8 cellular contexts compared by ENCODE assay signal in the genomic region with DNA sequence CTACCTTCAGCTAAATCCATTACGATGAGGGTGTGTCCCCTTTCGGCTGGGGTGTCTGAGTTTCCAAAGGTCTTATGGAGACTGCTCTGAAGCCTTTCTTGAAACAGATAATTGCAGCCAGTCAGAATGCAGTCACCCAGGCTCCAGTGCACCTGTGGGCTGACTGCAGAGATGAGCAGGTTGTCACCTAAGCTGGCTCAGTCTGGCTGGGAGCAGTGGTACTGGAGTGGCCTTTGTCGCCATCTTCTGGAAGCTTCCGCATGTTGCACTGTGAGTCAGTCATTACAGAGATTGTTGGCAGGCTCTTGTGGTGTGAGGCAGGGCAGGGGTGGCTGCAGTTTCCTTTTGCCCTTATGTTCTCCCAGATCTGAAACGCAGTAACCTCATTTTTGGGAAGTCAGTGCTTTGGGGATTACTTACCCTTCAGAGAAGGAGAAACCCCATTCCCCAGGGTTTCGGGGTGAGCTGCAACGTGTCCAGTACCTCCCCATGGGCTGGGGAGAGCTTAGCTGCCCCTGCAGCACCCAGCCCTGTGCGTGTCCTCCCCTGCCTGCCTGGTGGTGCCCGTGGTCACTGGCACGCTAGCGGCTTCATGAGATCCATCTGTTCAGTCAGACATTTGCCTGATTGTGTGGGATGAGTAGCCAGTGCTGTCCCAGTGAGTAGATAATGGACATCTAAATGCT. TPM values are rescaled to one million over a fixed set of nuclear protein-coding genes. Genes with fewer than 3 reads are reported as not detected.
DNase-seq lines count a peak whose midpoint lies in the region; ATAC-seq, FAIRE-seq and TF ChIP-seq lines count a peak whose summit lies in the region.

No MANE protein-coding gene starts in this region.

- H3F3A ChIP-seq in SU-DHL-6 (ENCODE audit: insufficient read depth) = no peaks in the 10 kb centered on the region

- H3K4me1 ChIP-seq in heart left ventricle = peaks cover 0 to 50% (median 15%) of the 10 kb centered on the region in 12 donors

- H3K9ac ChIP-seq in SU-DHL-6 (ENCODE audit: low read length) = no peak overlapping the region

- H3K36me3 ChIP-seq in SU-DHL-6 (ENCODE audit: low read length) (no peaks in the 10 kb centered on the region), heart left ventricle (peaks cover 0 to 78% (median 41%) of the 10 kb centered on the region in 9 donors)

- 25 to 61% (median 56%) methylated on average over 4 to 11 of the region's 11 CpGs for WGBS in heart left ventricle, 4 donors

- intact Hi-C loops in heart left ventricle (cut with DNase I) = loop anchor here (1.0 to 5.0 kb wide), 10 partner anchors 47 to 1207 kb away; partner anchors contain the start of gene SMYD2 (in 1 of the 10)

- peak; percentile 93 for FAIRE-seq in GM12892 (lab: Jason Lieb, UNC)

- no peak overlapping the region for H3K4me2 ChIP-seq in SU-DHL-6 (ENCODE audit: low read depth, low read length, poor library complexity, severe bottlenecking)

- no peaks in the 10 kb centered on the region for H3K79me2 ChIP-seq in SU-DHL-6 (ENCODE audit: insufficient read depth, low read length)

- peak; percentile 90 for ATAC-seq in HG02623 (IDR thresholded peaks at IDR 0.05; ENCODE audit: unreplicated experiment)
- peak; percentile 74 to 89 (median 86) for ATAC-seq in heart left ventricle

- TF ChIP-seq CTCF in SU-DHL-6 (IDR thresholded peaks at IDR 0.05; ENCODE audit: insufficient read depth, low read length, poor library complexity, severe bottlenecking) = peak; percentile 69
- peak; percentile 86 to 94 (median 90) for TF ChIP-seq CTCF in heart left ventricle (IDR thresholded peaks at IDR 0.05)

- H4K20me1 ChIP-seq in SU-DHL-6 (ENCODE audit: low read depth, low read length) = no peaks in the 10 kb centered on the region

- H3K27ac ChIP-seq in SU-DHL-6 (ENCODE audit: low read depth, low read length) (no peak overlapping the region), heart left ventricle (peak overlapping the region in 8 of 12 donors; percentile 36 to 78 (median 65))

- H3K4me3 ChIP-seq in SU-DHL-6 (ENCODE audit: insufficient read depth, low read length, poor library complexity, severe bottlenecking) (no peak overlapping the region), heart left ventricle (no peak overlapping the region)

- H2AFZ ChIP-seq in SU-DHL-6 (ENCODE audit: low read depth, low read length, severe bottlenecking) = no peak overlapping the region

- H3K27me3 ChIP-seq in SU-DHL-6 (ENCODE audit: low read length) (no peaks in the 10 kb centered on the region), heart left ventricle (no peaks in the 10 kb centered on the region)

- DNase-seq in GM12892 (ENCODE audit: insufficient read length) (peak; percentile 54), NCI-H1048 (lab: John Stamatoyannopoulos, UW) (peak; percentile 71), heart left ventricle (peak; percentile 77 to 83 (median 82)), renal cortical epithelial cell (ENCODE audit: low read depth) (peak; percentile 71), OCI-M2 (lab: John Stamatoyannopoulos, UW; ENCODE audit: unreplicated experiment) (no peak)
- peak; percentile 32 for DNase-seq in activated naive CD8-positive, alpha-beta T cell treated with anti-CD3 and anti-CD28 coated beads, Interleukin-2, amount 50 U/mL, for 16 hours (ENCODE audit: low read depth, low spot score)

- no peaks in the 10 kb centered on the region for H3K9me2 ChIP-seq in SU-DHL-6 (replicated peaks; ENCODE audit: insufficient read depth, low read length)

- no peaks in the 10 kb centered on the region for H3K9me3 ChIP-seq in SU-DHL-6 (ENCODE audit: insufficient read depth, low read length)
- H3K9me3 ChIP-seq in heart left ventricle = no peaks in the 10 kb centered on the region

- TF ChIP-seq POLR2A in GM12892 (IDR thresholded peaks at IDR 0.05; ENCODE audit: low read depth, low read length) = no peak
- TF ChIP-seq POLR2A in heart left ventricle (IDR thresholded peaks at IDR 0.05) = no peak

RNA-seq across cellular contexts. Expression of gene SMYD2, which starts 48.0 kb away (rescaled TPM):
- polyA plus RNA-seq in GM12892 (2012; ENCODE audit: missing spikeins) = 21.9 TPM
- 100 to 1,000 TPM; 204 to 406 (median 342) TPM for total RNA-seq in heart left ventricle
- 100 to 1,000 TPM; 157 to 194 TPM for polyA plus RNA-seq in heart left ventricle
- 64.8 and 135 TPM in 2 replicates for total RNA-seq in renal cortical epithelial cell
